19 cellular contexts compared by ENCODE assay signal in genomic region chr4:106659386-106659785, GRCh38.
DNase-seq lines count a peak whose midpoint lies in the region; TF ChIP-seq lines count a peak whose summit lies in the region.
"Had no signal": no experiment of that assay in that cellular context is flagged by ENCODE, and none has a peak within 500 bp of the region (broad histone marks: within the 10 kb centered on the region; RNA-seq: fewer than 3 reads in every experiment).

No MANE protein-coding gene starts in this region.

- H3K4me1 Mint-ChIP-seq in activated naive CD8-positive, alpha-beta T cell treated with anti-CD3 and anti-CD28 coated beads for 36 hours, result no peaks in the 10 kb centered on the region

- in situ Hi-C loops in KBM-7 (cut with MboI; ENCODE audit: low pct_unique_long_range_greater_than_20kb, low sequenced_read_pairs), result no loop called here

- H3K9me3 Mint-ChIP-seq in activated naive CD8-positive, alpha-beta T cell treated with anti-CD3 and anti-CD28 coated beads for 36 hours, result no peaks in the 10 kb centered on the region

- no peaks in the 10 kb centered on the region for H3K36me3 Mint-ChIP-seq in activated naive CD8-positive, alpha-beta T cell treated with anti-CD3 and anti-CD28 coated beads for 36 hours

- H3K4me3 Mint-ChIP-seq in activated naive CD8-positive, alpha-beta T cell treated with anti-CD3 and anti-CD28 coated beads for 36 hours, result no peak overlapping the region

- H3K27ac Mint-ChIP-seq in activated naive CD8-positive, alpha-beta T cell treated with anti-CD3 and anti-CD28 coated beads for 36 hours, result no peak overlapping the region

- H3K27me3 Mint-ChIP-seq in activated naive CD8-positive, alpha-beta T cell treated with anti-CD3 and anti-CD28 coated beads for 36 hours, result no peaks in the 10 kb centered on the region

- TF ChIP-seq CTCF in cardiac fibroblast (IDR thresholded peaks at IDR 0.05; ENCODE audit: low read depth, low read length), result no peak

- H3K4me3 ChIP-seq in cardiac fibroblast (replicated peaks in 1 of 2; ENCODE audit: low read depth in 2 of 2, low read length in 2 of 2), result no peak overlapping the region
- no peak overlapping the region for H3K4me3 ChIP-seq in skeletal muscle cell (ENCODE audit: low read depth, low read length)
- H3K4me3 ChIP-seq: BLaER1, GM12878, lower lobe of right lung, sigmoid colon, vagina had no signal

- DNase-seq in KBM-7 (peak; percentile 58), OCI-M1 (lab: John Stamatoyannopoulos, UW) (peak; percentile 47), cardiac fibroblast (ENCODE audit: low read depth in 2 of 2) (peak; percentile 24 to 89), skeletal muscle cell (ENCODE audit: low read depth) (peak; percentile 45), NCI-H1694 treated with DMSO at 0.1 percent for 48 hours (lab: John Stamatoyannopoulos, UW) (no peak)
- no peak for DNase-seq in activated naive CD8-positive, alpha-beta T cell treated with anti-CD3 and anti-CD28 coated beads for 36 hours
- no peak for DNase-seq in activated CD4-positive, CD25-positive, alpha-beta regulatory T cell treated with anti-CD3 and anti-CD28 coated beads, Interleukin-2, amount 50 U/mL, for 72 hours
- DNase-seq: amniotic stem cell; central memory CD4-positive, alpha-beta T cell; DMS 273 treated with DMSO at 0.1 percent for 48 hours; effector CD8-positive, alpha-beta T cell; GDM1; lower lobe of right lung; NCI-H187; NCI-H446; sigmoid colon had no signal

Comparison
In these comparisons a context has a peak if more than half of its experiments do, and no peak if none do; other contexts are left out.
1. DNase-seq: peak in KBM-7 (single experiment), OCI-M1 (single experiment), cardiac fibroblast (2 of 2) and skeletal muscle cell (single experiment); none in activated naive CD8-positive, alpha-beta T cell treated with anti-CD3 and anti-CD28 coated beads for 36 hours (single experiment), NCI-H1694 treated with DMSO at 0.1 percent for 48 hours (single experiment) and activated CD4-positive, CD25-positive, alpha-beta regulatory T cell treated with anti-CD3 and anti-CD28 coated beads, Interleukin-2, amount 50 U/mL, for 72 hours (single experiment).